Comparison of ENCODE assay signal across 26 cellular contexts in genomic region chr1:112628516-112628915, GRCh38. TPM values are rescaled to one million over a fixed set of nuclear protein-coding genes. Genes with fewer than 3 reads are reported as not detected.
DNase-seq lines count a peak whose midpoint lies in the region; ATAC-seq, FAIRE-seq and TF ChIP-seq lines count a peak whose summit lies in the region.
"Had no signal": no experiment of that assay in that cellular context is flagged by ENCODE, and none has a peak within 500 bp of the region (broad histone marks: within the 10 kb centered on the region; RNA-seq: fewer than 3 reads in every experiment).

No MANE protein-coding gene starts in this region.

- POLR2A ChIA-PET in K562 (lab: Yijun Ruan, JAX) = interaction anchor here (0.8 to 3.5 kb wide), 3 partner anchors 10 to 77 kb away, joined by 3 to 14 read pairs (median 3); no protein-coding TSS in a partner anchor

- ATAC-seq in HG02885 (IDR thresholded peaks at IDR 0.05; ENCODE audit: poor library complexity, unreplicated experiment) = peak; percentile 38
- ATAC-seq in K562 = no peak
- no peak for ATAC-seq in psoas muscle
- ATAC-seq in GM19324 (IDR thresholded peaks at IDR 0.05; ENCODE audit: low FRiP score, unreplicated experiment) = no peak
- no peak for ATAC-seq in GM18873 (IDR thresholded peaks at IDR 0.05; ENCODE audit: low FRiP score, unreplicated experiment)
- ATAC-seq: T-cell had no signal

- no peak overlapping the region for H3K4me3 Mint-ChIP-seq in activated T-cell treated with anti-CD3 and anti-CD28 coated beads, Interleukin-2, amount 50 U/mL, for 24 hours
- H3K4me3 Mint-ChIP-seq: activated naive CD4-positive, alpha-beta T cell treated with anti-CD3 and anti-CD28 coated beads for 36 hours; dendritic cell treated with granulocyte-macrophage colony-stimulating factor and Interleukin-4, amounts not matched to agents 40 ng/mL and 50 ng/mL, for 4 days; neural progenitor cell had no signal

- DNase-seq in activated T-cell treated with anti-CD3 and anti-CD28 coated beads, Interleukin-2, amount 50 U/mL, for 24 hours = no peak
- no peak for DNase-seq in activated T-cell treated with anti-CD3 and anti-CD28 coated beads, Interleukin-2, amount 50 U/mL, for 48 hours
- DNase-seq in K562 (ENCODE audit: extremely low read depth in 1 of 4, low spot score in 3 of 4) (no peak), psoas muscle (no peak), kidney (no peak)
- DNase-seq: activated CD4-positive, CD25-positive, alpha-beta regulatory T cell treated with anti-CD3 and anti-CD28 coated beads, Interleukin-2, amount 50 U/mL, for 72 hours; activated naive CD4-positive, alpha-beta T cell treated with anti-CD3 and anti-CD28 coated beads for 36 hours; AML-193; aorta; DMS79 treated with DMSO at 0.1 percent for 48 hours; islet precursor cell; NCI-H1436 treated with DMSO at 0.1 percent for 48 hours; NCI-H2107; NCI-H446; Peyer's patch; SJCRH30; substantia nigra; T-cell had no signal

- no peak for TF ChIP-seq EP300 in K562 (IDR thresholded peaks at IDR 0.05; ENCODE audit: low read length)

- no TSS peak for BruUV-seq in K562 (replicated peaks; lab: Mats Ljungman, UMichigan)

- H3K9ac ChIP-seq in K562 (ENCODE audit: insufficient read depth in 1 of 2, low read depth in 2 of 2, low read length in 2 of 2) = no peak overlapping the region
- H3K9ac ChIP-seq in kidney (ENCODE audit: low read length in 2 of 2) = no peak overlapping the region
- H3K9ac ChIP-seq: neural progenitor cell had no signal

- H3K36me3 ChIP-seq in K562 (ENCODE audit: control insufficient read depth, insufficient read depth, low read length) = peaks cover 74% of the 10 kb centered on the region
- H3K36me3 ChIP-seq in psoas muscle (ENCODE audit: insufficient read depth in 1 of 2, low read depth in 1 of 2) = peaks cover 0 to 10% of the 10 kb centered on the region in 2 donors
- no peaks in the 10 kb centered on the region for H3K36me3 ChIP-seq in kidney (ENCODE audit: control insufficient read depth in 1 of 2, insufficient read depth in 2 of 2, low read length in 2 of 2)
- H3K36me3 ChIP-seq: neural progenitor cell had no signal

- no peak overlapping the region for H3K27ac ChIP-seq in K562 (ENCODE audit: extremely low read depth, low read depth, low read length)
- H3K27ac ChIP-seq in psoas muscle = peak overlapping the region; percentile 96
- H3K27ac ChIP-seq in kidney (ENCODE audit: low read depth in 2 of 2, low read length in 2 of 2) = no peak overlapping the region
- H3K27ac ChIP-seq: cardiac muscle cell, neural progenitor cell, Peyer's patch, SJCRH30 had no signal

- FAIRE-seq in K562 (lab: Jason Lieb, UNC) (no peak), kidney (lab: Jason Lieb, UNC) (no peak)
- FAIRE-seq: endometrium, GM19239 had no signal

- H3K4me3 ChIP-seq in K562 (no peak overlapping the region), psoas muscle (peak overlapping the region; percentile 43), kidney (ENCODE audit: low read length in 2 of 2) (no peak overlapping the region)
- H3K4me3 ChIP-seq: cardiac muscle cell, neural progenitor cell, Peyer's patch, SJCRH30 had no signal

- no peak for TF ChIP-seq CTCF in K562 (IDR thresholded peaks at IDR 0.05 in 2 of 3, conservative IDR thresholded peaks at IDR 0.05 in 1 of 3; ENCODE audit: insufficient read depth in 2 of 3, low read depth in 1 of 3, low read length in 3 of 3)
- no peak for TF ChIP-seq CTCF in psoas muscle (IDR thresholded peaks at IDR 0.05)
- TF ChIP-seq CTCF in kidney (IDR thresholded peaks at IDR 0.05; ENCODE audit: borderline replicate concordance, extremely low read depth, insufficient read depth) = no peak

- H3K27me3 Mint-ChIP-seq in activated T-cell treated with anti-CD3 and anti-CD28 coated beads, Interleukin-2, amount 50 U/mL, for 24 hours = no peaks in the 10 kb centered on the region
- H3K27me3 Mint-ChIP-seq: dendritic cell treated with granulocyte-macrophage colony-stimulating factor and Interleukin-4, amounts not matched to agents 40 ng/mL and 50 ng/mL, for 4 days; T-cell had no signal

- no peak overlapping the region for H2AFZ ChIP-seq in K562 (ENCODE audit: low read depth, low read length)
- H2AFZ ChIP-seq: neural progenitor cell had no signal

- H3K4me1 Mint-ChIP-seq in activated T-cell treated with anti-CD3 and anti-CD28 coated beads, Interleukin-2, amount 50 U/mL, for 24 hours (ENCODE audit: low read depth) = peaks cover 87% of the 10 kb centered on the region
- H3K4me1 Mint-ChIP-seq: neural progenitor cell had no signal

- no peak for TF ChIP-seq RAD21 in K562 (CRISPR knock-in tag; conservative IDR thresholded peaks at IDR 0.05 in 1 of 2, IDR thresholded peaks at IDR 0.05 in 1 of 2)

- H3K9me3 ChIP-seq in K562 (replicated peaks; ENCODE audit: control insufficient read depth, insufficient read depth, low read depth, low read length) = no peaks in the 10 kb centered on the region
- no peaks in the 10 kb centered on the region for H3K9me3 ChIP-seq in psoas muscle
- no peaks in the 10 kb centered on the region for H3K9me3 ChIP-seq in kidney (ENCODE audit: control insufficient read depth in 1 of 2, low read length in 2 of 2)
- H3K9me3 ChIP-seq: Peyer's patch, SJCRH30 had no signal

- intact Hi-C loops in K562 (cut with micrococcal nuclease) (loop anchor here (10.0 kb wide), 1 partner anchor 176 kb away; no protein-coding TSS in a partner anchor), psoas muscle (cut with DNase I) (no loop called here), kidney (cut with DNase I) (no loop called here)

- CTCF ChIA-PET in K562 (lab: Yijun Ruan, JAX; ENCODE audit: low intra/inter-chr PET ratio) = no interaction called here

- WGBS in K562 (ENCODE audit: insufficient coverage, low coverage, missing lambda C conversion rate) = 68% methylated on average over 2 of the region's 2 CpGs
- WGBS in psoas muscle, 3 donors = 61 to 92% (median 82%) methylated on average over 2 of the region's 2 CpGs

- H3K9me1 ChIP-seq in K562 (ENCODE audit: control insufficient read depth, insufficient read depth, low read length) = peaks cover 9% of the 10 kb centered on the region

- peaks cover 98% of the 10 kb centered on the region for H3K79me2 ChIP-seq in K562 (ENCODE audit: control insufficient read depth, insufficient read depth, low read length)

- in situ Hi-C loops in K562 (cut with MboI) = loop anchor here (10.0 kb wide), 1 partner anchor 176 kb away; no protein-coding TSS in a partner anchor

- H3K9me3 Mint-ChIP-seq in activated T-cell treated with anti-CD3 and anti-CD28 coated beads, Interleukin-2, amount 50 U/mL, for 24 hours = no peaks in the 10 kb centered on the region
- H3K9me3 Mint-ChIP-seq: activated naive CD4-positive, alpha-beta T cell treated with anti-CD3 and anti-CD28 coated beads for 36 hours; dendritic cell treated with granulocyte-macrophage colony-stimulating factor and Interleukin-4, amounts not matched to agents 40 ng/mL and 50 ng/mL, for 4 days; neural progenitor cell; T-cell had no signal

- H3K27me3 ChIP-seq in K562 (ENCODE audit: control insufficient read depth in 2 of 2, insufficient read depth in 2 of 2, low read length in 2 of 2) (no peaks in the 10 kb centered on the region), psoas muscle (ENCODE audit: insufficient read depth in 3 of 3, low read length in 2 of 3) (no peaks in the 10 kb centered on the region)
- H3K27me3 ChIP-seq: cardiac muscle cell, neural progenitor cell, Peyer's patch, SJCRH30 had no signal

- peaks cover 92% of the 10 kb centered on the region for H3K36me3 Mint-ChIP-seq in activated T-cell treated with anti-CD3 and anti-CD28 coated beads, Interleukin-2, amount 50 U/mL, for 24 hours (ENCODE audit: low read depth)

- TF ChIP-seq POLR2A in K562 (conservative IDR thresholded peaks at IDR 0.05) = no peak

- no peak overlapping the region for H3K4me2 ChIP-seq in K562 (ENCODE audit: insufficient read depth, low read length)
- H3K4me2 ChIP-seq: neural progenitor cell had no signal

- H3K27ac Mint-ChIP-seq in activated T-cell treated with anti-CD3 and anti-CD28 coated beads, Interleukin-2, amount 50 U/mL, for 24 hours = peak overlapping the region; percentile 33
- H3K27ac Mint-ChIP-seq: activated naive CD4-positive, alpha-beta T cell treated with anti-CD3 and anti-CD28 coated beads for 36 hours; dendritic cell treated with granulocyte-macrophage colony-stimulating factor and Interleukin-4, amounts not matched to agents 40 ng/mL and 50 ng/mL, for 4 days; neural progenitor cell had no signal

- H4K20me1 ChIP-seq in K562 (replicated peaks; ENCODE audit: control insufficient read depth, insufficient read depth, low read length) = peaks cover 56% of the 10 kb centered on the region

- H3K4me1 ChIP-seq in K562 (replicated peaks in 1 of 2; ENCODE audit: control insufficient read depth in 2 of 2, insufficient read depth in 2 of 2, low read length in 2 of 2) (peaks cover 15 to 34% of the 10 kb centered on the region in 2 experiments), psoas muscle (peaks cover 80% of the 10 kb centered on the region), kidney (ENCODE audit: control insufficient read depth in 1 of 2, insufficient read depth in 1 of 2, low read depth in 1 of 2, low read length in 2 of 2) (peaks cover 0 to 8% of the 10 kb centered on the region in 2 donors)
- H3K4me1 ChIP-seq: neural progenitor cell, SJCRH30 had no signal

RNA-seq across cellular contexts. Expression of gene CAPZA1, which starts 8.9 kb away (rescaled TPM):
- 126 and 319 TPM in 2 replicates for total RNA-seq in K562 (2011; cell fraction: chromatin; rRNA removed; ENCODE audit: low replicate concordance)
- total RNA-seq in K562 (2011; cell fraction: nucleolus; rRNA removed) = 56.9 and 76.1 TPM in 2 replicates
- total RNA-seq in K562 (2011; cell fraction: nucleoplasm; rRNA removed) = 147 and 245 TPM in 2 replicates
- total RNA-seq in K562 (2014; rRNA removed) = 244 and 278 TPM in 2 replicates
- total RNA-seq in K562 (2014; rRNA removed; fragmentation: Illumina TruSeq; extraction: Trizol) = 306 and 352 TPM in 2 replicates
- total RNA-seq in K562 (2015; rRNA removed; fragmentation: Illumina TruSeq; extraction: Trizol) = 281 and 297 TPM in 2 replicates
- total RNA-seq in K562 (2021) = 266 and 289 TPM in 2 replicates
- polyA plus RNA-seq in K562 (2011; rRNA removed) = 298 and 365 TPM in 2 replicates
- polyA plus RNA-seq in K562 (2011; cell fraction: cytosol; rRNA removed) = 68.7 and 164 TPM in 2 replicates
- polyA plus RNA-seq in K562 (2011; cell fraction: nucleus; rRNA removed) = 66.8 and 129 TPM in 2 replicates
- 210 and 214 TPM in 2 replicates for polyA plus RNA-seq in K562 (2012)
- polyA plus RNA-seq in K562 (2014; fragmentation: Illumina TruSeq; extraction: Trizol) = 286 and 340 TPM in 2 replicates
- 1,000 to 10,000 TPM in 1 of 2 experiments, 100 to 1,000 TPM in 1; 805 to 1,020 TPM for polyA plus RNA-seq in K562 (2014; fragmentation: Nextera tagmentation; extraction: Ambion mirVana)
- polyA plus RNA-seq in K562 (2014; rRNA removed) = 234 and 237 TPM in 2 replicates
- 765 and 786 TPM in 2 replicates for polyA minus RNA-seq in K562 (2011; rRNA and poly(A)+ RNA removed)
- 311 and 407 TPM in 2 replicates for polyA minus RNA-seq in K562 (2011; cell fraction: cytosol; rRNA and poly(A)+ RNA removed)
- polyA minus RNA-seq in K562 (2011; cell fraction: nucleus; rRNA and poly(A)+ RNA removed) = 70.7 and 177 TPM in 2 replicates
- 10 to 100 TPM; 24.2 to 39.1 (median 33.1) TPM for total RNA-seq in psoas muscle
- polyA plus RNA-seq in psoas muscle = 10 to 100 TPM; 14.8 to 73.3 (median 58.2) TPM
- total RNA-seq in kidney = 98.7 TPM
- 40.3 TPM for polyA plus RNA-seq in kidney (ENCODE audit: insufficient read depth, low read depth, low replicate concordance)

RNA-seq across cellular contexts. Expression of gene ST7L, which starts 9.6 kb away (rescaled TPM):
- total RNA-seq in K562 (2011; cell fraction: chromatin; rRNA removed; ENCODE audit: low replicate concordance) = 49.5 and 67.9 TPM in 2 replicates
- total RNA-seq in K562 (2011; cell fraction: nucleolus; rRNA removed) = 38.7 and 39.0 TPM in 2 replicates
- total RNA-seq in K562 (2011; cell fraction: nucleoplasm; rRNA removed) = 58.5 and 84.5 TPM in 2 replicates
- total RNA-seq in K562 (2014; rRNA removed) = 21.0 and 23.3 TPM in 2 replicates
- 27.7 and 28.8 TPM in 2 replicates for total RNA-seq in K562 (2014; rRNA removed; fragmentation: Illumina TruSeq; extraction: Trizol)
- total RNA-seq in K562 (2015; rRNA removed; fragmentation: Illumina TruSeq; extraction: Trizol) = 31.1 and 32.1 TPM in 2 replicates
- total RNA-seq in K562 (2021) = 18.8 and 21.7 TPM in 2 replicates
- 27.4 and 32.5 TPM in 2 replicates for polyA plus RNA-seq in K562 (2011; rRNA removed)
- 18.2 and 21.8 TPM in 2 replicates for polyA plus RNA-seq in K562 (2011; cell fraction: cytosol; rRNA removed)
- 33.6 and 48.2 TPM in 2 replicates for polyA plus RNA-seq in K562 (2011; cell fraction: nucleus; rRNA removed)
- 22.6 and 23.3 TPM in 2 replicates for polyA plus RNA-seq in K562 (2012)
- polyA plus RNA-seq in K562 (2014; fragmentation: Illumina TruSeq; extraction: Trizol) = 26.2 and 26.6 TPM in 2 replicates
- polyA plus RNA-seq in K562 (2014; fragmentation: Nextera tagmentation; extraction: Ambion mirVana) = 10 to 100 TPM in 1 of 2 experiments, 1 to 10 TPM in 1; 9.0 to 10.7 TPM
- 29.4 and 39.4 TPM in 2 replicates for polyA plus RNA-seq in K562 (2014; rRNA removed)
- polyA minus RNA-seq in K562 (2011; rRNA and poly(A)+ RNA removed) = 25.9 and 28.5 TPM in 2 replicates
- 11.7 and 11.8 TPM in 2 replicates for polyA minus RNA-seq in K562 (2011; cell fraction: cytosol; rRNA and poly(A)+ RNA removed)
- 25.8 and 33.7 TPM in 2 replicates for polyA minus RNA-seq in K562 (2011; cell fraction: nucleus; rRNA and poly(A)+ RNA removed)
- total RNA-seq in psoas muscle = 10 to 100 TPM; 12.1 to 13.7 (median 12.5) TPM
- polyA plus RNA-seq in psoas muscle = 10 to 100 TPM in 1 of 3 donors, 1 to 10 TPM in 2; 9.0 to 11.0 (median 9.3) TPM
- 20.6 TPM for total RNA-seq in kidney
- polyA plus RNA-seq in kidney (ENCODE audit: insufficient read depth, low read depth, low replicate concordance) = 12.9 TPM

RNA-seq across cellular contexts. Expression of gene MOV10, which starts 45.9 kb away (rescaled TPM):
- total RNA-seq in K562 (2011; cell fraction: chromatin; rRNA removed; ENCODE audit: low replicate concordance) = 194 and 432 TPM in 2 replicates
- 231 and 262 TPM in 2 replicates for total RNA-seq in K562 (2011; cell fraction: nucleolus; rRNA removed)
- 196 and 201 TPM in 2 replicates for total RNA-seq in K562 (2011; cell fraction: nucleoplasm; rRNA removed)
- total RNA-seq in K562 (2014; rRNA removed) (46.5 and 75.8 TPM in 2 replicates), K562 (2014; rRNA removed; fragmentation: Illumina TruSeq; extraction: Trizol) (32.1 and 46.8 TPM in 2 replicates), K562 (2015; rRNA removed; fragmentation: Illumina TruSeq; extraction: Trizol) (49.5 and 50.8 TPM in 2 replicates), K562 (2021) (93.9 and 101 TPM in 2 replicates), psoas muscle (10 to 100 TPM in 2 of 4 donors, 1 to 10 TPM in 2; 5.3 to 10.6 (median 8.3) TPM), kidney (62.5 TPM)
- polyA plus RNA-seq in K562 (2011; rRNA removed) (50.2 and 86.0 TPM in 2 replicates), K562 (2014; fragmentation: Illumina TruSeq; extraction: Trizol) (101 and 105 TPM in 2 replicates), K562 (2014; fragmentation: Nextera tagmentation; extraction: Ambion mirVana) (10 to 100 TPM; 16.7 to 39.6 TPM), K562 (2014; rRNA removed) (72.0 and 92.8 TPM in 2 replicates), psoas muscle (1 to 10 TPM; 4.8 to 6.4 (median 6.4) TPM), kidney (ENCODE audit: insufficient read depth, low read depth, low replicate concordance) (60.6 TPM)
- polyA plus RNA-seq in K562 (2011; cell fraction: cytosol; rRNA removed) = 55.2 and 72.8 TPM in 2 replicates
- polyA plus RNA-seq in K562 (2011; cell fraction: nucleus; rRNA removed) = 327 and 544 TPM in 2 replicates
- polyA plus RNA-seq in K562 (2012) = 78.3 and 153 TPM in 2 replicates
- 34.4 and 47.1 TPM in 2 replicates for polyA minus RNA-seq in K562 (2011; rRNA and poly(A)+ RNA removed)
- polyA minus RNA-seq in K562 (2011; cell fraction: cytosol; rRNA and poly(A)+ RNA removed) = 65.8 and 66.5 TPM in 2 replicates
- polyA minus RNA-seq in K562 (2011; cell fraction: nucleus; rRNA and poly(A)+ RNA removed) = 127 and 129 TPM in 2 replicates
